In genomic region chr1:28306550-28306949, GRCh38 we compare ENCODE assay signal across 2 cellular contexts.
TF ChIP-seq lines count a peak whose summit lies in the region.

No MANE protein-coding gene starts in this region.

TF ChIP-seq in HEK293, 187 proteins besides CTCF, POLR2A, EP300 and RAD21:
- TF ChIP-seq ZNF670 (tag by site-specific recombination; IDR thresholded peaks at IDR 0.05; ENCODE audit: low read depth), result no peak
- 0 out of 2 replicates have a peak, but pooled peaks have one; percentile 24 for TF ChIP-seq ZNF335 (tag by site-specific recombination; conservative IDR thresholded peaks at IDR 0.05)
- TF ChIP-seq SETDB1 (IDR thresholded peaks at IDR 0.05; ENCODE audit: insufficient read length, low read length), result no peak
- TF ChIP-seq ZNF704 (tag by site-specific recombination; IDR thresholded peaks at IDR 0.05), result no peak
- TF ChIP-seq ZNF10 (tag by site-specific recombination; IDR thresholded peaks at IDR 0.05), result no peak
- TF ChIP-seq ZNF623 (tag by site-specific recombination; IDR thresholded peaks at IDR 0.05), result no peak
- TF ChIP-seq PRDM1 (tag by site-specific recombination; IDR thresholded peaks at IDR 0.05), result no peak

TF ChIP-seq in K562, 482 proteins besides CTCF, POLR2A, EP300 and RAD21:
- TF ChIP-seq EGR1 (conservative IDR thresholded peaks at IDR 0.05) (no peak), ZEB2 (IDR thresholded peaks at IDR 0.05) (no peak), EP400 (IDR thresholded peaks at IDR 0.05) (no peak), KLF16 (IDR thresholded peaks at IDR 0.05) (no peak)
